11 cellular contexts compared by ENCODE assay signal in the genomic region with DNA sequence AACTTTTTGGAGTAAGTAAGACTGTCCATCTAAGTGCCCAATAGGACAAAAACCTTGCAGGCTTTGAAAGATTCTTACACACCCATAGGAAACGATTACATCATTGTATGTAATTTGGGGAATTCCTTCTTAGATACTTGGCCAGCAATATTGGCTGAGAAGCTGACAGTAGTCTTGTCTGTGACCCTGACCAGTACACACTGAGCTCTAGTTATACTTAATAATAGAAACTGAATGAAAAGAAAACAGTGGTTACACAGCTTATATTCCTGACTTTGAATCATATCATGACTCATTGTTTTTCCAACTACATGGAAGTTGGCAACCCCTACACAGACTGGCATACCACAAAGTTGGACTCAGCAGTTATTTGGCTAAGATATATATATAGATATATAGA. TPM values are rescaled to one million over a fixed set of nuclear protein-coding genes. Genes with fewer than 3 reads are reported as not detected.
DNase-seq lines count a peak whose midpoint lies in the region; ATAC-seq, FAIRE-seq and TF ChIP-seq lines count a peak whose summit lies in the region.
"Had no signal": no experiment of that assay in that cellular context is flagged by ENCODE, and none has a peak within 500 bp of the region (broad histone marks: within the 10 kb centered on the region; RNA-seq: fewer than 3 reads in every experiment).

No MANE protein-coding gene starts in this region.

- no peak overlapping the region for H3K4me3 ChIP-seq in epithelial cell of proximal tubule (ENCODE audit: low read depth, low read length)

- ATAC-seq in HG03565 (IDR thresholded peaks at IDR 0.05; ENCODE audit: unreplicated experiment): no peak

- TF ChIP-seq CTCF in epithelial cell of proximal tubule (conservative IDR thresholded peaks at IDR 0.05; ENCODE audit: low read depth, low read length) (no peak), osteocyte (IDR thresholded peaks at IDR 0.05) (no peak)

- peaks cover 8% of the 10 kb centered on the region for H3K27me3 Mint-ChIP-seq in osteocyte (ENCODE audit: unreplicated experiment)

- H3K9me3 Mint-ChIP-seq in osteocyte (ENCODE audit: unreplicated experiment): peaks cover 20% of the 10 kb centered on the region
- H3K9me3 Mint-ChIP-seq: type B pancreatic cell had no signal

- H3K4me3 Mint-ChIP-seq in osteocyte (ENCODE audit: unreplicated experiment): no peak overlapping the region
- H3K4me3 Mint-ChIP-seq: type B pancreatic cell had no signal

- DNase-seq in EH (ENCODE audit: low read depth): peak; percentile 84
- peak; percentile 91 for DNase-seq in RCC 7860 (ENCODE audit: low spot score)
- peak; percentile 65 for DNase-seq in epithelial cell of proximal tubule (ENCODE audit: low read depth)
- no peak for DNase-seq in osteocyte (ENCODE audit: extremely low spot score, unreplicated experiment)
- no peak for DNase-seq in GM19238 (ENCODE audit: insufficient read length, low spot score)
- DNase-seq in epidermal melanocyte (ENCODE audit: insufficient read length, low spot score): no peak
- DNase-seq in NCI-H1092 treated with DMSO at 0.1 percent for 48 hours (lab: John Stamatoyannopoulos, UW): no peak
- DNase-seq: DMS153 had no signal

- H3K27ac Mint-ChIP-seq in osteocyte (ENCODE audit: unreplicated experiment): peak overlapping the region; percentile 71
- H3K27ac Mint-ChIP-seq: progenitor cell of endocrine pancreas, type B pancreatic cell had no signal

- peak; percentile 84 for FAIRE-seq in RCC 7860 (lab: Jason Lieb, UNC)

- peaks cover 8% of the 10 kb centered on the region for H3K36me3 Mint-ChIP-seq in osteocyte (ENCODE audit: unreplicated experiment)
- H3K36me3 Mint-ChIP-seq: type B pancreatic cell had no signal

- H3K4me1 Mint-ChIP-seq in osteocyte (ENCODE audit: unreplicated experiment): peaks cover 19% of the 10 kb centered on the region

RNA-seq across cellular contexts. Expression of a gene that starts 7.1 kb away (rescaled TPM):
- 13.8 and 14.8 TPM in 2 replicates for total RNA-seq in epithelial cell of proximal tubule
- total RNA-seq in osteocyte: 0.46 and 0.60 TPM in 2 replicates

Comparison
In these comparisons a context has a peak if more than half of its experiments do, and no peak if none do; other contexts are left out.
1. DNase-seq: peak in EH (single experiment), RCC 7860 (single experiment) and epithelial cell of proximal tubule (single experiment); none in osteocyte (single experiment), GM19238 (single experiment), epidermal melanocyte (single experiment) and NCI-H1092 treated with DMSO at 0.1 percent for 48 hours (single experiment).